In the genomic region with DNA sequence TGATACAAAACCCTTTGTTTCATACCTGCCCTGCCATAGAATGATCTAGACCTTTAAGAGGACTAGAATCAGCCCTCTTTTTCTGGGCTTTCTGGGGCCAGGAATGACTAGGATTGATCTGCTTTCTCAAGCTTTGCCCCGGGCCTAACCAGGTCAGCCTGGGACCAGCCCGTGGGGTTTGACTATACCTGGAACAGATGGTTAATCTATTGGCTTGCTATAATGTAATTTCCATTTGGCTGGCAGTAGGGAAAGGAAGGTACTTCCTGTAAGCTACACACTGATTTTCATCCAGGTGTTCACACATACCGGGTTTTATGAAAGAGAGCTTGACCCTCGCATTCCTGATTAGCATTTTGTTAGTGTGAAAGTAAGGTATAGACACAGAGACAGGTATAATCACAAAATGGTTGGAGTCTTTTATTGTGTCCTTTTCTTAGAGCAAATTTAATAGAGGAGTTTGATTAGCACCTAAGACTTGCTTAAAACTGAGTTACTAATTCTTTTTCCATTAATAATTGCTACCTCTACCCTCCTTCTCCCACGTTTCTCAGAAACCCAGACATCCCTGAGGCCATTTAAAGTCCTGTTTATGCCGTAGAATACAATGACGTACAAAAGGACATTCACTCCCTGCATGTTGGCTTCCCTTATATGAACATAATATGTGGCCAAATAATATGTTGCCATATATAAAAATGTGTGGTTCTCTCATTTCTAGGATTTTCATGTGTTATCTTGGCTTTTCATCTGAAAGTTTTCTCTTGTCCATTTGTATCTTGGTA, we compare ENCODE assay signal across 10 cellular contexts. TPM values are rescaled to one million over a fixed set of nuclear protein-coding genes. Genes with fewer than 3 reads are reported as not detected.
DNase-seq lines count a peak whose midpoint lies in the region; ATAC-seq and TF ChIP-seq lines count a peak whose summit lies in the region.
"Had no signal": no experiment of that assay in that cellular context is flagged by ENCODE, and none has a peak within 500 bp of the region (broad histone marks: within the 10 kb centered on the region; RNA-seq: fewer than 3 reads in every experiment).

No MANE protein-coding gene starts in this region.

- H3K4me3 ChIP-seq in endocrine pancreas (ENCODE audit: control insufficient read depth, insufficient read depth, low read length) = peak overlapping the region; percentile 53
- H3K4me3 ChIP-seq: Peyer's patch had no signal

- no peaks in the 10 kb centered on the region for H3K27me3 Mint-ChIP-seq in stimulated activated naive CD8-positive, alpha-beta T cell treated with anti-CD3 and anti-CD28 coated beads, Interleukin-15, Interleukin-2, amounts not matched to agents 100 ng/mL and 50 ng/mL, for 24 hours
- no peaks in the 10 kb centered on the region for H3K27me3 Mint-ChIP-seq in naive thymus-derived CD8-positive, alpha-beta T cell
- peaks cover 3% of the 10 kb centered on the region for H3K27me3 Mint-ChIP-seq in nephron progenitor cell (ENCODE audit: low read depth, poor library complexity)

- no peak for DNase-seq in stimulated activated naive CD8-positive, alpha-beta T cell treated with anti-CD3 and anti-CD28 coated beads, Interleukin-15, Interleukin-2, amounts not matched to agents 100 U/mL and 50 U/mL, for 24 hours
- DNase-seq in naive thymus-derived CD8-positive, alpha-beta T cell = no peak
- DNase-seq in posterior vena cava (ENCODE audit: low spot score) = no peak
- DNase-seq in nephron progenitor cell = no peak
- DNase-seq: anterior cingulate cortex, Peyer's patch had no signal

- H3K4me1 Mint-ChIP-seq in stimulated activated naive CD8-positive, alpha-beta T cell treated with anti-CD3 and anti-CD28 coated beads, Interleukin-15, Interleukin-2, amounts not matched to agents 100 ng/mL and 50 ng/mL, for 24 hours (ENCODE audit: low read depth) = peaks cover 72% of the 10 kb centered on the region
- H3K4me1 Mint-ChIP-seq in naive thymus-derived CD8-positive, alpha-beta T cell = peaks cover 45 to 85% (median 74%) of the 10 kb centered on the region in 4 donors
- no peaks in the 10 kb centered on the region for H3K4me1 Mint-ChIP-seq in nephron progenitor cell

- H3K27me3 ChIP-seq in endocrine pancreas (ENCODE audit: control insufficient read depth, insufficient read depth, low read length) = no peaks in the 10 kb centered on the region
- H3K27me3 ChIP-seq: Peyer's patch had no signal

- intact Hi-C loops in posterior vena cava (cut with DNase I) = no loop called here

- peaks cover 34% of the 10 kb centered on the region for H3K36me3 Mint-ChIP-seq in stimulated activated naive CD8-positive, alpha-beta T cell treated with anti-CD3 and anti-CD28 coated beads, Interleukin-15, Interleukin-2, amounts not matched to agents 100 ng/mL and 50 ng/mL, for 24 hours (ENCODE audit: low read depth)
- H3K36me3 Mint-ChIP-seq in naive thymus-derived CD8-positive, alpha-beta T cell = peaks cover 0 to 17% (median 3%) of the 10 kb centered on the region in 3 donors
- H3K36me3 Mint-ChIP-seq in nephron progenitor cell (ENCODE audit: low read depth) = peaks cover 15% of the 10 kb centered on the region

- POLR2A ChIA-PET in naive thymus-derived CD8-positive, alpha-beta T cell (lab: Charles Lee) = interaction anchor here (1.0 to 1.3 kb wide), 2 partner anchors 10 to 145 kb away, joined by 3 read pairs; a partner anchor contains a TSS

- no peak for TF ChIP-seq CTCF in nephron progenitor cell (IDR thresholded peaks at IDR 0.05)

- no peaks in the 10 kb centered on the region for H3K9me3 Mint-ChIP-seq in stimulated activated naive CD8-positive, alpha-beta T cell treated with anti-CD3 and anti-CD28 coated beads, Interleukin-15, Interleukin-2, amounts not matched to agents 100 ng/mL and 50 ng/mL, for 24 hours
- H3K9me3 Mint-ChIP-seq in naive thymus-derived CD8-positive, alpha-beta T cell = peaks cover 0 to 3% (median 0%) of the 10 kb centered on the region in 9 donors
- H3K9me3 Mint-ChIP-seq in nephron progenitor cell = peaks cover 24% of the 10 kb centered on the region

- no peak overlapping the region for H3K9ac ChIP-seq in endocrine pancreas (ENCODE audit: control insufficient read depth, insufficient read depth, low read length)

- H3K9me3 ChIP-seq in endocrine pancreas (ENCODE audit: control insufficient read depth, low read length) = no peaks in the 10 kb centered on the region
- H3K9me3 ChIP-seq: Peyer's patch had no signal

- no peak overlapping the region for H3K4me3 Mint-ChIP-seq in stimulated activated naive CD8-positive, alpha-beta T cell treated with anti-CD3 and anti-CD28 coated beads, Interleukin-15, Interleukin-2, amounts not matched to agents 100 ng/mL and 50 ng/mL, for 24 hours
- peak overlapping the region in 7 of 10 donors; percentile 1 to 46 (median 30) for H3K4me3 Mint-ChIP-seq in naive thymus-derived CD8-positive, alpha-beta T cell
- no peak overlapping the region for H3K4me3 Mint-ChIP-seq in nephron progenitor cell

- H3K36me3 ChIP-seq in endocrine pancreas (ENCODE audit: control insufficient read depth, insufficient read depth, low read length) = no peaks in the 10 kb centered on the region
- H3K36me3 ChIP-seq: Peyer's patch had no signal

- H3K4me1 ChIP-seq in endocrine pancreas (ENCODE audit: control insufficient read depth, insufficient read depth, low read length) = peaks cover 9% of the 10 kb centered on the region

- no peak for ATAC-seq in stimulated activated naive CD8-positive, alpha-beta T cell treated with anti-CD3 and anti-CD28 coated beads, Interleukin-15, Interleukin-2, amounts not matched to agents 100 U/mL and 50 U/mL, for 24 hours
- ATAC-seq in naive thymus-derived CD8-positive, alpha-beta T cell = no peak
- ATAC-seq in HG02981 (IDR thresholded peaks at IDR 0.05; ENCODE audit: unreplicated experiment) (no peak), HG03520 (IDR thresholded peaks at IDR 0.05; ENCODE audit: unreplicated experiment) (no peak)

- peak overlapping the region; percentile 23 for H3K27ac Mint-ChIP-seq in stimulated activated naive CD8-positive, alpha-beta T cell treated with anti-CD3 and anti-CD28 coated beads, Interleukin-15, Interleukin-2, amounts not matched to agents 100 ng/mL and 50 ng/mL, for 24 hours
- peak overlapping the region; percentile 69 to 91 (median 81) for H3K27ac Mint-ChIP-seq in naive thymus-derived CD8-positive, alpha-beta T cell
- no peak overlapping the region for H3K27ac Mint-ChIP-seq in nephron progenitor cell

RNA-seq across cellular contexts. Expression of a gene that starts 17.3 kb away (rescaled TPM):
- 100 to 1,000 TPM; 105 to 107 TPM for total RNA-seq in naive thymus-derived CD8-positive, alpha-beta T cell
- 10 to 100 TPM; 50.9 to 61.7 (median 52.4) TPM for polyA plus RNA-seq in naive thymus-derived CD8-positive, alpha-beta T cell
- total RNA-seq in posterior vena cava = 10 to 100 TPM; 50.9 to 52.4 TPM

Comparison
In these comparisons a context has a peak if more than half of its experiments do, and no peak if none do; other contexts are left out.
1. H3K4me3 Mint-ChIP-seq: peak in naive thymus-derived CD8-positive, alpha-beta T cell (7 of 10); none in stimulated activated naive CD8-positive, alpha-beta T cell treated with anti-CD3 and anti-CD28 coated beads, Interleukin-15, Interleukin-2, amounts not matched to agents 100 ng/mL and 50 ng/mL, for 24 hours (single experiment) and nephron progenitor cell (single experiment).